Comparison of ENCODE assay signal across 1 cellular context in genomic region chr7:100965723-100966541, GRCh38.
TF ChIP-seq lines count a peak whose summit lies in the region.

No MANE protein-coding gene starts in this region.

TF ChIP-seq in WTC11, 78 proteins besides CTCF, POLR2A, EP300 and RAD21 (continued from another document):
- TF ChIP-seq MAX (CRISPR knock-in tag; IDR thresholded peaks at IDR 0.05) (peak; percentile 91), KAT7 (CRISPR knock-in tag; IDR thresholded peaks at IDR 0.05; ENCODE audit: borderline replicate concordance) (peak; percentile 17; the same call in 1 of the 2 replicates), ZNF281 (CRISPR knock-in tag; IDR thresholded peaks at IDR 0.05) (0 out of 2 replicates have a peak, but pooled peaks have one; percentile 47), NR2C2 (CRISPR knock-in tag; IDR thresholded peaks at IDR 0.05) (no peak), ZNF263 (CRISPR knock-in tag; IDR thresholded peaks at IDR 0.05; ENCODE audit: low read depth) (0 out of 2 replicates have a peak, but pooled peaks have one; percentile 52), CBFB (CRISPR knock-in tag; IDR thresholded peaks at IDR 0.05; ENCODE audit: low read depth) (0 out of 2 replicates have a peak, but pooled peaks have one; percentile 86), GABPB1 (CRISPR knock-in tag; IDR thresholded peaks at IDR 0.05) (no peak), GRHL2 (CRISPR knock-in tag; IDR thresholded peaks at IDR 0.05; ENCODE audit: insufficient replicate concordance, severe bottlenecking) (no peak)
TF ChIP-seq in WTC11: peak in this region for 27.
